9 cellular contexts compared by ENCODE assay signal in the genomic region with DNA sequence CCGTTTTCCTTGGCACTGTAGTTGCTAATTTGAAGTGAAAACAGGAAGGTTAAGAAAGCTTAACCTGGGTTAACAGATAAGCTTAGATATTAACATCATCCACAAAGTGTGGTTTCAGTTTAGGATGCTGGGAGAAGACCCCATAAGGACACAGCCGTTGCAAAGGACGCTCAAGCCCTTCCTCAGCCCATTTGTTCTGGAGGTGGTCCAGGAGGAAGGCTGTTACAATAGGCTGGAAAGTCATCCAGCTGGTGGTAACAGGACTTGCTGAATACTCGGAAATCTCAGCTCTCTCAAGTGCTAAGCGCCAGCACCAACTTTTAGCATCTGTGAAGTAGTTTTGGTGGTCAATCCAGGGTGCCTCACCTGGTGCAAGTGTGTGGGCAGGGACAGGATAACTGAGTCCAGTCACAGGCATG. TPM values are rescaled to one million over a fixed set of nuclear protein-coding genes. Genes with fewer than 3 reads are reported as not detected.
DNase-seq lines count a peak whose midpoint lies in the region; ATAC-seq and TF ChIP-seq lines count a peak whose summit lies in the region.
"Had no signal": no experiment of that assay in that cellular context is flagged by ENCODE, and none has a peak within 500 bp of the region (broad histone marks: within the 10 kb centered on the region; RNA-seq: fewer than 3 reads in every experiment).

No MANE protein-coding gene starts in this region.

- TF ChIP-seq EP300 in stomach (IDR thresholded peaks at IDR 0.05): no peak

- intact Hi-C loops in activated CD4-positive, alpha-beta memory T cell treated with anti-CD3 and anti-CD28 coated beads for 36 hours (cut with micrococcal nuclease): loop anchor here (1.0 to 5.0 kb wide), 4 partner anchors 10 to 125 kb away; no protein-coding TSS in a partner anchor
- intact Hi-C loops in left cardiac atrium (cut with DNase I) (no loop called here), stomach (cut with DNase I; ENCODE audit: low total_unique reads) (no loop called here)

- TF ChIP-seq CTCF in stomach (IDR thresholded peaks at IDR 0.05) (no peak), progenitor cell of endocrine pancreas (IDR thresholded peaks at IDR 0.05; ENCODE audit: unreplicated experiment) (no peak)

- POLR2A ChIA-PET in activated CD4-positive, alpha-beta T cell treated with anti-CD3 and anti-CD28 coated beads, Interleukin-2, amount 10 ng/mL, durations not matched to agents 7 days and 5 days (lab: Charles Lee): no interaction called here
- POLR2A ChIA-PET in activated CD4-positive, alpha-beta memory T cell treated with anti-CD3 and anti-CD28 coated beads for 36 hours (lab: Charles Lee): interaction anchor here (1.7 kb wide), 1 partner anchor 11 kb away, joined by 12 read pairs; no protein-coding TSS in a partner anchor

- peaks cover 0 to 12% (median 3%) of the 10 kb centered on the region in 4 donors for H3K4me1 ChIP-seq in stomach

- H3K9me3 Mint-ChIP-seq in activated CD4-positive, alpha-beta T cell treated with anti-CD3 and anti-CD28 coated beads, Interleukin-2, amount 10 ng/mL, durations not matched to agents 7 days and 5 days: no peaks in the 10 kb centered on the region
- no peaks in the 10 kb centered on the region for H3K9me3 Mint-ChIP-seq in activated CD4-positive, alpha-beta memory T cell treated with anti-CD3 and anti-CD28 coated beads for 36 hours
- peaks cover 8% of the 10 kb centered on the region for H3K9me3 Mint-ChIP-seq in progenitor cell of endocrine pancreas (ENCODE audit: low read depth)
- H3K9me3 Mint-ChIP-seq: neural crest cell had no signal

- no peak for TF ChIP-seq POLR2A in stomach (IDR thresholded peaks at IDR 0.05)

- H3K9me3 ChIP-seq in stomach: no peaks in the 10 kb centered on the region

- H3K4me3 Mint-ChIP-seq in activated CD4-positive, alpha-beta T cell treated with anti-CD3 and anti-CD28 coated beads, Interleukin-2, amount 10 ng/mL, durations not matched to agents 7 days and 5 days: peak overlapping the region; percentile 59
- H3K4me3 Mint-ChIP-seq in activated CD4-positive, alpha-beta memory T cell treated with anti-CD3 and anti-CD28 coated beads for 36 hours: peak overlapping the region; percentile 65
- no peak overlapping the region for H3K4me3 Mint-ChIP-seq in progenitor cell of endocrine pancreas (ENCODE audit: low read depth)
- H3K4me3 Mint-ChIP-seq: neural crest cell had no signal

- H3K36me3 Mint-ChIP-seq in activated CD4-positive, alpha-beta T cell treated with anti-CD3 and anti-CD28 coated beads, Interleukin-2, amount 10 ng/mL, durations not matched to agents 7 days and 5 days (ENCODE audit: low read depth): peaks cover 19% of the 10 kb centered on the region
- H3K36me3 Mint-ChIP-seq in activated CD4-positive, alpha-beta memory T cell treated with anti-CD3 and anti-CD28 coated beads for 36 hours: no peaks in the 10 kb centered on the region
- H3K36me3 Mint-ChIP-seq in progenitor cell of endocrine pancreas (ENCODE audit: insufficient read depth): no peaks in the 10 kb centered on the region

- H3K27me3 Mint-ChIP-seq in activated CD4-positive, alpha-beta T cell treated with anti-CD3 and anti-CD28 coated beads, Interleukin-2, amount 10 ng/mL, durations not matched to agents 7 days and 5 days: no peaks in the 10 kb centered on the region
- H3K27me3 Mint-ChIP-seq in activated CD4-positive, alpha-beta memory T cell treated with anti-CD3 and anti-CD28 coated beads for 36 hours: no peaks in the 10 kb centered on the region
- H3K27me3 Mint-ChIP-seq in progenitor cell of endocrine pancreas: no peaks in the 10 kb centered on the region

- no peaks in the 10 kb centered on the region for H3K36me3 ChIP-seq in stomach

- CTCF ChIA-PET in activated CD4-positive, alpha-beta T cell treated with anti-CD3 and anti-CD28 coated beads, Interleukin-2, amount 10 ng/mL, durations not matched to agents 7 days and 5 days (lab: Charles Lee): interaction anchor here (0.6 to 1.7 kb wide), 3 partner anchors 10 to 446 kb away, joined by 3 to 7 read pairs (median 3); no protein-coding TSS in a partner anchor
- CTCF ChIA-PET in activated CD4-positive, alpha-beta memory T cell treated with anti-CD3 and anti-CD28 coated beads for 36 hours (lab: Charles Lee): interaction anchor here (0.6 to 1.5 kb wide), 2 partner anchors 10 to 460 kb away, joined by 3 read pairs; no protein-coding TSS in a partner anchor

- 8 to 26% (median 21%) methylated on average over 4 to 5 of the region's 5 CpGs for WGBS in stomach, 5 donors

- ATAC-seq in left cardiac atrium (peak; percentile 51 to 57), HG03039 (IDR thresholded peaks at IDR 0.05; ENCODE audit: unreplicated experiment) (no peak)

- peak overlapping the region in 4 of 5 donors; percentile 4 to 59 (median 52) for H3K27ac ChIP-seq in stomach

- no peaks in the 10 kb centered on the region for H3K27me3 ChIP-seq in stomach

- peak overlapping the region; percentile 92 for H3K27ac Mint-ChIP-seq in activated CD4-positive, alpha-beta T cell treated with anti-CD3 and anti-CD28 coated beads, Interleukin-2, amount 10 ng/mL, durations not matched to agents 7 days and 5 days
- peak overlapping the region; percentile 88 for H3K27ac Mint-ChIP-seq in activated CD4-positive, alpha-beta memory T cell treated with anti-CD3 and anti-CD28 coated beads for 36 hours
- no peak overlapping the region for H3K27ac Mint-ChIP-seq in progenitor cell of endocrine pancreas

- H3K4me1 Mint-ChIP-seq in activated CD4-positive, alpha-beta T cell treated with anti-CD3 and anti-CD28 coated beads, Interleukin-2, amount 10 ng/mL, durations not matched to agents 7 days and 5 days: peaks cover 42% of the 10 kb centered on the region
- peaks cover 57% of the 10 kb centered on the region for H3K4me1 Mint-ChIP-seq in activated CD4-positive, alpha-beta memory T cell treated with anti-CD3 and anti-CD28 coated beads for 36 hours (ENCODE audit: low read depth)
- peaks cover 1% of the 10 kb centered on the region for H3K4me1 Mint-ChIP-seq in progenitor cell of endocrine pancreas (ENCODE audit: low read depth)

- no peak overlapping the region for H3K4me3 ChIP-seq in stomach

- DNase-seq in activated CD4-positive, alpha-beta T cell treated with anti-CD3 and anti-CD28 coated beads, Interleukin-2, amount 10 ng/mL, durations not matched to agents 7 days and 5 days: no peak
- no peak for DNase-seq in activated CD4-positive, alpha-beta T cell treated with anti-CD3 and anti-CD28 coated beads for 1 hour
- DNase-seq in activated CD4-positive, alpha-beta memory T cell treated with anti-CD3 and anti-CD28 coated beads for 36 hours: no peak
- DNase-seq in left cardiac atrium (no peak), stomach (no peak), progenitor cell of endocrine pancreas (ENCODE audit: low spot score, unreplicated experiment) (no peak), HuH-7.5 (ENCODE audit: low spot score) (no peak)

RNA-seq across cellular contexts. Expression of gene CHST7, which starts 14.2 kb away (rescaled TPM):
- 1 to 10 TPM; 8.4 to 9.9 TPM for total RNA-seq in activated CD4-positive, alpha-beta T cell treated with anti-CD3 and anti-CD28 coated beads, Interleukin-2, amount 10 ng/mL, durations not matched to agents 7 days and 5 days
- 1 to 10 TPM; 5.1 to 6.1 TPM for total RNA-seq in activated CD4-positive, alpha-beta memory T cell treated with anti-CD3 and anti-CD28 coated beads for 36 hours
- 10 to 100 TPM; 11.8 to 29.0 TPM for total RNA-seq in left cardiac atrium
- 10 to 100 TPM in 1 of 5 donors, 1 to 10 TPM in 3, under 1 TPM in 1; 0.29 to 10.1 (median 1.8) TPM for total RNA-seq in stomach
- 1 to 10 TPM; 1.4 to 3.5 (median 2.4) TPM for polyA plus RNA-seq in stomach
- total RNA-seq in progenitor cell of endocrine pancreas: 0.80 and 1.1 TPM in 2 replicates

RNA-seq across cellular contexts. Expression of gene ZNF674, which starts 42.5 kb away (rescaled TPM):
- 1 to 10 TPM; 5.3 to 5.4 TPM for total RNA-seq in activated CD4-positive, alpha-beta T cell treated with anti-CD3 and anti-CD28 coated beads, Interleukin-2, amount 10 ng/mL, durations not matched to agents 7 days and 5 days
- 1 to 10 TPM; 2.6 to 3.0 TPM for total RNA-seq in activated CD4-positive, alpha-beta memory T cell treated with anti-CD3 and anti-CD28 coated beads for 36 hours
- 1 to 10 TPM; 2.2 to 2.7 TPM for total RNA-seq in left cardiac atrium
- 10 to 100 TPM in 2 of 5 donors, 1 to 10 TPM in 3; 1.8 to 14.0 (median 8.1) TPM for total RNA-seq in stomach
- polyA plus RNA-seq in stomach: under 1 TPM; 0.61 to 1.00 (median 0.65) TPM
- total RNA-seq in progenitor cell of endocrine pancreas: 6.2 and 7.0 TPM in 2 replicates
